18 cellular contexts compared by ENCODE assay signal in genomic region chr3:50120364-50121095, GRCh38. TPM values are rescaled to one million over a fixed set of nuclear protein-coding genes. Genes with fewer than 3 reads are reported as not detected.
A peak's percentile ranks its signal among the peaks of the same experiment; 100 is the strongest.
DNase-seq lines count a peak whose midpoint lies in the region; ATAC-seq, FAIRE-seq and TF ChIP-seq lines count a peak whose summit lies in the region.
"Had no signal": no experiment of that assay in that cellular context is flagged by ENCODE, and none has a peak within 500 bp of the region (broad histone marks: within the 10 kb centered on the region; RNA-seq: fewer than 3 reads in every experiment).

No MANE protein-coding gene starts in this region.

- H3K27ac ChIP-seq in HCT116 (ENCODE audit: low read depth, low read length) (no peak overlapping the region), GM12878 (ENCODE audit: control insufficient read depth, insufficient read depth) (no peak overlapping the region), upper lobe of left lung (no peak overlapping the region), OCI-LY7 (ENCODE audit: low read depth, low read length, poor library complexity, severe bottlenecking) (no peak overlapping the region)
- H3K27ac ChIP-seq: esophagus muscularis mucosa had no signal

- H3K4me3 ChIP-seq in HCT116 (replicated peaks in 1 of 2; ENCODE audit: low read depth in 1 of 2, low read length in 2 of 2) (no peak overlapping the region), GM12878 (no peak overlapping the region), mucosa of descending colon (no peak overlapping the region), upper lobe of left lung (no peak overlapping the region), OCI-LY7 (ENCODE audit: low read depth, low read length, poor library complexity, severe bottlenecking) (no peak overlapping the region)
- H3K4me3 ChIP-seq: esophagus muscularis mucosa, gastroesophageal sphincter had no signal

- H3K4me1 ChIP-seq in HCT116 (ENCODE audit: control insufficient read depth in 1 of 2, insufficient read depth in 2 of 2, low read length in 2 of 2) (no peaks in the 10 kb centered on the region), GM12878 (ENCODE audit: control insufficient read depth, insufficient read depth, low read length) (no peaks in the 10 kb centered on the region; the same call in 1 of the 2 replicates), mucosa of descending colon (ENCODE audit: low read depth) (no peaks in the 10 kb centered on the region), upper lobe of left lung (peaks cover 10 to 16% (median 13%) of the 10 kb centered on the region in 4 donors), OCI-LY7 (ENCODE audit: insufficient read depth, low read length, poor library complexity, severe bottlenecking) (no peaks in the 10 kb centered on the region)

- TF ChIP-seq CTCF in GM10248 (IDR thresholded peaks at IDR 0.05; ENCODE audit: control extremely low read depth, extremely low read depth, low read depth, missing control alignments) (no peak), HCT116 (IDR thresholded peaks at IDR 0.05 in 2 of 3, conservative IDR thresholded peaks at IDR 0.05 in 1 of 3; ENCODE audit: borderline replicate concordance in 1 of 3, insufficient read depth in 1 of 3, low read depth in 2 of 3, low read length in 2 of 3) (no peak), GM12878 (IDR thresholded peaks at IDR 0.05 in 2 of 3, conservative IDR thresholded peaks at IDR 0.05 in 1 of 3; ENCODE audit: control insufficient read depth in 2 of 3, extremely low read depth in 1 of 3, insufficient read depth in 1 of 3, low read depth in 3 of 3, low read length in 3 of 3) (no peak), mucosa of descending colon (IDR thresholded peaks at IDR 0.05) (no peak), upper lobe of left lung (IDR thresholded peaks at IDR 0.05) (no peak), OCI-LY7 (conservative IDR thresholded peaks at IDR 0.05; ENCODE audit: low read length) (no peak)

- DNase-seq in GM10248 (ENCODE audit: extremely low spot score) (peak; percentile 16), HCT116 (ENCODE audit: low read depth, low spot score) (no peak), GM12878 (ENCODE audit: low read depth, low spot score) (no peak), mucosa of descending colon (no peak), upper lobe of left lung (no peak), immature natural killer cell (no peak), midbrain (lab: John Stamatoyannopoulos, UW) (no peak), OCI-LY7 (ENCODE audit: low spot score) (no peak)
- DNase-seq: activated CD4-positive, alpha-beta T cell treated with anti-CD3 and anti-CD28 coated beads for 48 hours; activated CD8-positive, alpha-beta memory T cell treated with anti-CD3 and anti-CD28 coated beads, Interleukin-2, amount 50 U/mL, for 48 hours; activated gamma-delta T cell treated with Interleukin-2 at 50 U/mL for 16 hours; DND-41; effector CD8-positive, alpha-beta T cell; NCI-H1436; NCI-H774 had no signal

- RAD21 ChIA-PET in HCT116 (lab: Charles Lee; ENCODE audit: low non-redundant PET in 1 of 2, low total read pairs in 2 of 2, uncharacterized antibody in 2 of 2, unreplicated experiment in 2 of 2) (no interaction called here), GM12878 (lab: Charles Lee; ENCODE audit: unreplicated experiment) (interaction anchor here (1.4 to 1.7 kb wide), 2 partner anchors 71 to 105 kb away, joined by 3 to 5 read pairs; partner anchors contain the start of gene GNAT1)

- BruUV-seq in HCT116 (replicated peaks; lab: Mats Ljungman, UMichigan): TSS peak; percentile 8
- no TSS peak for BruUV-seq in GM12878 (replicated peaks; lab: Mats Ljungman, UMichigan)
- no TSS peak for BruUV-seq in OCI-LY7 (replicated peaks; lab: Mats Ljungman, UMichigan)

- ATAC-seq in HCT116: no peak
- ATAC-seq in GM12878: no peak
- peak; percentile 7 for ATAC-seq in mucosa of descending colon
- no peak for ATAC-seq in upper lobe of left lung (ENCODE audit: low FRiP score in 2 of 2)
- ATAC-seq: gastroesophageal sphincter had no signal

- CTCF ChIA-PET in GM10248 (lab: Yijun Ruan, JAX) (interaction anchor here (0.7 to 4.3 kb wide), 25 partner anchors 8 to 147 kb away, joined by 3 to 28 read pairs (median 4); no protein-coding TSS in a partner anchor), HCT116 (lab: Charles Lee) (interaction anchor here (1.1 to 2.9 kb wide), 6 partner anchors 9 to 140 kb away, joined by 3 to 13 read pairs (median 4); partner anchors contain the start of gene GNAT1), GM12878 (lab: Yijun Ruan, JAX) (interaction anchor here (0.6 to 3.8 kb wide), 19 partner anchors 8 to 159 kb away, joined by 3 to 20 read pairs (median 5); partner anchors contain the start of genes GNAT1 and RBM5), OCI-LY7 (lab: Charles Lee; ENCODE audit: unreplicated experiment) (no interaction called here)

- H3K27ac Mint-ChIP-seq in immature natural killer cell: peak overlapping the region in 3 of 6 donors; percentile 35 to 76 (median 57)

- H2AFZ ChIP-seq in HCT116 (ENCODE audit: low read depth, low read length, poor library complexity, severe bottlenecking) (no peak overlapping the region), GM12878 (ENCODE audit: control insufficient read depth, low read depth, low read length) (no peak overlapping the region), OCI-LY7 (ENCODE audit: low read length) (no peak overlapping the region)

- no peak for FAIRE-seq in GM12878 (lab: Jason Lieb, UNC)
- FAIRE-seq: RCC 7860 had no signal

- TF ChIP-seq RAD21 in HCT116 (IDR thresholded peaks at IDR 0.05; ENCODE audit: low read depth) (no peak), GM12878 (IDR thresholded peaks at IDR 0.05; ENCODE audit: insufficient read depth, low read depth, low read length) (no peak)

- SMC1A ChIA-PET in GM12878 (lab: Charles Lee; ENCODE audit: uncharacterized antibody, unreplicated experiment): interaction anchor here (1.0 to 1.5 kb wide), 2 partner anchors 32 to 131 kb away, joined by 3 to 4 read pairs; partner anchors contain the start of gene RBM5

- 75% methylated on average over 10 of the region's 10 CpGs for WGBS in GM12878 (ENCODE audit: insufficient coverage, insufficient replicate concordance, low lambda C conversion rate, missing lambda C conversion rate)
- 80 to 95% methylated on average over 1 to 10 of the region's 10 CpGs for whole genome bisulfite sequencing in upper lobe of left lung, 2 donors

- no peak overlapping the region for H3K4me3 Mint-ChIP-seq in immature natural killer cell

- H3K27me3 Mint-ChIP-seq in immature natural killer cell (ENCODE audit: low read depth in 3 of 3): peaks cover 2 to 7% (median 6%) of the 10 kb centered on the region in 3 donors

- H3K36me3 ChIP-seq in HCT116 (ENCODE audit: control insufficient read depth in 1 of 2, insufficient read depth in 2 of 2, low read length in 2 of 2) (peaks cover 35 to 40% of the 10 kb centered on the region in 2 experiments), GM12878 (ENCODE audit: control insufficient read depth in 2 of 2, insufficient read depth in 2 of 2, low read length in 1 of 2) (peaks cover 26 to 35% of the 10 kb centered on the region in 2 experiments), mucosa of descending colon (ENCODE audit: low read depth) (peaks cover 4% of the 10 kb centered on the region), upper lobe of left lung (peaks cover 42 to 63% (median 54%) of the 10 kb centered on the region in 4 donors), OCI-LY7 (ENCODE audit: insufficient read depth, low read length) (peaks cover 70% of the 10 kb centered on the region)

- H3K36me3 Mint-ChIP-seq in immature natural killer cell: peaks cover 12 to 29% (median 25%) of the 10 kb centered on the region in 3 donors

- POLR2A ChIA-PET in GM10248 (lab: Yijun Ruan, JAX) (interaction anchor here (1.1 to 1.5 kb wide), 2 partner anchors 12 kb away, joined by 3 read pairs; no protein-coding TSS in a partner anchor), HCT116 (lab: Charles Lee) (no interaction called here), GM12878 (lab: Charles Lee) (interaction anchor here (1.1 to 1.3 kb wide), 2 partner anchors 107 to 115 kb away, joined by 3 to 4 read pairs; partner anchors contain the start of gene GNAI2), OCI-LY7 (lab: Charles Lee) (interaction anchor here (0.6 to 0.9 kb wide), 2 partner anchors 13 to 18 kb away, joined by 4 to 8 read pairs; no protein-coding TSS in a partner anchor)

- TF ChIP-seq EP300 in GM12878 (IDR thresholded peaks at IDR 0.05; ENCODE audit: borderline replicate concordance in 1 of 2, control insufficient read depth in 1 of 2, low read depth in 2 of 2, low read length in 2 of 2) (no peak), upper lobe of left lung (IDR thresholded peaks at IDR 0.05) (no peak)

- TF ChIP-seq POLR2A in HCT116 (IDR thresholded peaks at IDR 0.05; ENCODE audit: borderline replicate concordance, extremely low read depth, insufficient read depth, insufficient read length): no peak
- TF ChIP-seq POLR2A in GM12878 (IDR thresholded peaks at IDR 0.05; ENCODE audit: low read depth, low read length): peak; percentile 34; the same call in 1 of the 2 replicates
- TF ChIP-seq POLR2A in upper lobe of left lung (IDR thresholded peaks at IDR 0.05): no peak

- peaks cover 0 to 3% of the 10 kb centered on the region in 2 donors for H3K4me1 Mint-ChIP-seq in immature natural killer cell

- no peaks in the 10 kb centered on the region for H3K27me3 ChIP-seq in HCT116 (ENCODE audit: insufficient read depth, low read length)
- no peaks in the 10 kb centered on the region for H3K27me3 ChIP-seq in GM12878 (replicated peaks in 1 of 2; ENCODE audit: control insufficient read depth in 2 of 2, insufficient read depth in 2 of 2, low read length in 1 of 2)
- H3K27me3 ChIP-seq in upper lobe of left lung: no peaks in the 10 kb centered on the region
- H3K27me3 ChIP-seq: gastroesophageal sphincter had no signal

- intact Hi-C loops in HCT116 (cut with micrococcal nuclease): loop anchor here (1.0 to 5.0 kb wide), 3 partner anchors 69 to 152 kb away; no protein-coding TSS in a partner anchor
- intact Hi-C loops in GM12878 (cut with micrococcal nuclease; ENCODE audit: unreplicated experiment): loop anchor here (1.0 kb wide), 3 partner anchors 69 to 153 kb away; no protein-coding TSS in a partner anchor
- intact Hi-C loops in mucosa of descending colon (cut with DNase I, micrococcal nuclease): loop anchor here (1.0 to 5.0 kb wide), 2 partner anchors 67 to 70 kb away; no protein-coding TSS in a partner anchor
- intact Hi-C loops in OCI-LY7 (cut with micrococcal nuclease; ENCODE audit: unreplicated experiment): loop anchor here (1.0 to 2.0 kb wide), 3 partner anchors 69 to 152 kb away; no protein-coding TSS in a partner anchor

- H3K9ac ChIP-seq in HCT116 (ENCODE audit: low read length) (no peak overlapping the region), GM12878 (ENCODE audit: control insufficient read depth, insufficient read depth, low read length) (no peak overlapping the region)

- H4K20me1 ChIP-seq in HCT116 (ENCODE audit: insufficient read depth): no peaks in the 10 kb centered on the region
- H4K20me1 ChIP-seq in GM12878 (ENCODE audit: control insufficient read depth, insufficient read depth): peaks cover 4% of the 10 kb centered on the region; the same call in 1 of the 2 replicates
- H4K20me1 ChIP-seq in OCI-LY7 (ENCODE audit: insufficient read depth, low read length): no peaks in the 10 kb centered on the region

- in situ Hi-C loops in GM12878 (cut with MboI): loop anchor here (5.0 kb wide), 1 partner anchor 152 kb away; no protein-coding TSS in a partner anchor

- H3K9me3 ChIP-seq in HCT116 (ENCODE audit: control insufficient read depth in 1 of 2, insufficient read depth in 1 of 2, low read depth in 1 of 2, low read length in 2 of 2): no peaks in the 10 kb centered on the region
- no peaks in the 10 kb centered on the region for H3K9me3 ChIP-seq in GM12878 (replicated peaks; ENCODE audit: control insufficient read depth, insufficient read depth, low read length)
- no peaks in the 10 kb centered on the region for H3K9me3 ChIP-seq in mucosa of descending colon
- H3K9me3 ChIP-seq in upper lobe of left lung: no peaks in the 10 kb centered on the region
- no peaks in the 10 kb centered on the region for H3K9me3 ChIP-seq in OCI-LY7 (ENCODE audit: low read length)
- H3K9me3 ChIP-seq: esophagus muscularis mucosa, gastroesophageal sphincter had no signal

- H3K79me2 ChIP-seq in HCT116 (ENCODE audit: insufficient read depth, low read length) (no peaks in the 10 kb centered on the region), GM12878 (ENCODE audit: control insufficient read depth, insufficient read depth, low read length) (no peaks in the 10 kb centered on the region), OCI-LY7 (ENCODE audit: insufficient read depth, low read depth, low read length) (no peaks in the 10 kb centered on the region)

- H3K9me2 ChIP-seq in HCT116 (ENCODE audit: insufficient read depth): no peaks in the 10 kb centered on the region
- no peaks in the 10 kb centered on the region for H3K9me2 ChIP-seq in OCI-LY7 (ENCODE audit: insufficient read depth, low read length)

- H3K4me2 ChIP-seq in HCT116 (ENCODE audit: low read length): no peak overlapping the region
- H3K4me2 ChIP-seq in GM12878 (ENCODE audit: control insufficient read depth, insufficient read depth): no peak overlapping the region
- no peak overlapping the region for H3K4me2 ChIP-seq in OCI-LY7 (ENCODE audit: low read length)

- no peaks in the 10 kb centered on the region for H3K9me3 Mint-ChIP-seq in immature natural killer cell

RNA-seq across cellular contexts. Expression of gene RBM5, which starts 31.8 kb away (rescaled TPM):
- total RNA-seq in HCT116 (2021; ENCODE audit: unreplicated experiment) (89.1 TPM), GM12878 (2014; rRNA removed) (136 and 148 TPM in 2 replicates), GM12878 (2014; rRNA removed; fragmentation: Illumina TruSeq; extraction: Trizol) (120 and 124 TPM in 2 replicates), GM12878 (2021) (94.0 and 101 TPM in 2 replicates), mucosa of descending colon (100 to 1,000 TPM; 128 to 183 (median 158) TPM), upper lobe of left lung (100 to 1,000 TPM; 130 to 713 (median 189) TPM), OCI-LY7 (2022) (197 and 223 TPM in 2 replicates)
- 72.8 and 80.7 TPM in 2 replicates for polyA plus RNA-seq in HCT116 (2012)
- 1,107 and 1,146 TPM in 2 replicates for total RNA-seq in GM12878 (2013; cell fraction: nucleolus; rRNA removed)
- 88.5 TPM for polyA plus RNA-seq in GM12878 (2011; ENCODE audit: low read depth)
- polyA plus RNA-seq in GM12878 (2011; rRNA removed) (329 and 347 TPM in 2 replicates), GM12878 (2014; fragmentation: Illumina TruSeq; extraction: Trizol) (143 and 174 TPM in 2 replicates), GM12878 (2014; fragmentation: Nextera tagmentation; extraction: Ambion mirVana) (10 to 100 TPM; 35.1 to 48.1 TPM), GM12878 (2014; rRNA removed) (123 and 142 TPM in 2 replicates), GM12878 (2016; fragmentation: Nextera tagmentation; extraction: Ambion mirVana) (10 to 100 TPM; 70.5 to 70.9 TPM), immature natural killer cell (10 to 100 TPM; 15.5 to 40.7 (median 21.4) TPM)
- 144 and 201 TPM in 2 replicates for polyA plus RNA-seq in GM12878 (2011; cell fraction: cytosol; rRNA removed)
- 1,132 and 1,572 TPM in 2 replicates for polyA plus RNA-seq in GM12878 (2011; cell fraction: nucleus; rRNA removed)
- polyA plus RNA-seq in GM12878 (2012): 91.1 and 106 TPM in 2 replicates
- 288 and 371 TPM in 2 replicates for polyA minus RNA-seq in GM12878 (2011; rRNA and poly(A)+ RNA removed)
- polyA minus RNA-seq in GM12878 (2011; cell fraction: cytosol; rRNA and poly(A)+ RNA removed): 54.3 and 72.3 TPM in 2 replicates
- 322 and 360 TPM in 2 replicates for polyA minus RNA-seq in GM12878 (2011; cell fraction: nucleus; rRNA and poly(A)+ RNA removed)
- total RNA-seq in OCI-LY7 (2014; rRNA removed; shearing (Covaris generic)): 139 and 192 TPM in 2 replicates

RNA-seq across cellular contexts. Expression of gene SEMA3F, which starts 34.6 kb away (rescaled TPM):
- total RNA-seq in HCT116 (2021; ENCODE audit: unreplicated experiment) (15.7 TPM), GM12878 (2014; rRNA removed) (0.28 TPM in 1 of 2 replicates, not detected in the other), GM12878 (2014; rRNA removed; fragmentation: Illumina TruSeq; extraction: Trizol) (not detected in 2 replicates), GM12878 (2021) (0.08 and 0.45 TPM in 2 replicates), mucosa of descending colon (10 to 100 TPM; 10.7 to 15.3 (median 14.6) TPM), upper lobe of left lung (10 to 100 TPM in 5 of 6 donors, 1 to 10 TPM in 1; 4.2 to 76.0 (median 27.5) TPM), OCI-LY7 (2022) (0.18 and 0.84 TPM in 2 replicates)
- 17.5 and 21.1 TPM in 2 replicates for polyA plus RNA-seq in HCT116 (2012)
- 0.46 TPM in 1 of 2 replicates, not detected in the other for total RNA-seq in GM12878 (2013; cell fraction: nucleolus; rRNA removed)
- not detected for polyA plus RNA-seq in GM12878 (2011; ENCODE audit: low read depth)
- polyA plus RNA-seq in GM12878 (2011; rRNA removed) (0.12 and 0.15 TPM in 2 replicates), GM12878 (2014; fragmentation: Illumina TruSeq; extraction: Trizol) (0.09 TPM in 1 of 2 replicates, not detected in the other), GM12878 (2014; fragmentation: Nextera tagmentation; extraction: Ambion mirVana) (not detected), GM12878 (2014; rRNA removed) (not detected in 2 replicates), GM12878 (2016; fragmentation: Nextera tagmentation; extraction: Ambion mirVana) (not detected), immature natural killer cell (not detected)
- 0.21 and 0.25 TPM in 2 replicates for polyA plus RNA-seq in GM12878 (2011; cell fraction: cytosol; rRNA removed)
- polyA plus RNA-seq in GM12878 (2011; cell fraction: nucleus; rRNA removed): 0.92 and 1.8 TPM in 2 replicates
- polyA plus RNA-seq in GM12878 (2012): 0.41 and 0.69 TPM in 2 replicates
- 0.36 and 0.44 TPM in 2 replicates for polyA minus RNA-seq in GM12878 (2011; rRNA and poly(A)+ RNA removed)
- 0.40 and 0.52 TPM in 2 replicates for polyA minus RNA-seq in GM12878 (2011; cell fraction: cytosol; rRNA and poly(A)+ RNA removed)
- polyA minus RNA-seq in GM12878 (2011; cell fraction: nucleus; rRNA and poly(A)+ RNA removed): 0.19 and 0.73 TPM in 2 replicates
- 0.28 TPM in 1 of 2 replicates, not detected in the other for total RNA-seq in OCI-LY7 (2014; rRNA removed; shearing (Covaris generic))
